In the genomic region with DNA sequence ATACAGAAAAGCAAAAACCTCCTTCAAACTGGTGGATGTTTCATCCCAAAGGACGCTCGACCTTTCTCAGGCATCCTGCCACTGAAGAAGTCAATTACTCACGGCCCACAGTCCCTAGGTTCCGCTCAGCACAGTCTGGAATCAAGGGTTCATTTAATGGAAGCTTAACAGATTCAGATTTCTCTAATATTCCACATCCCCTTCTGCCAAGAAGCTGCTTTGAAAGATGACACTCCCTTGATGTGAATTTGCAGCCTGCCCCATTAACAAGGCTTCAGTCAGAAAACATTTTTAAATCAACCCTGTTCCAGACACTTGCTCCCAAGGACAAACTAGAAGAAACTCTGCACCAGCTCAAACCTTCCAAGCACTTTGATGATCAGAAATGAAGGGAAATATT, we compare ENCODE assay signal across 24 cellular contexts.
"Had no signal": no experiment of that assay in that cellular context is flagged by ENCODE, and none has a peak within 500 bp of the region (broad histone marks: within the 10 kb centered on the region; RNA-seq: fewer than 3 reads in every experiment).

No MANE protein-coding gene starts in this region.

- H3K4me3 ChIP-seq: adrenal gland, ascending aorta, left ventricle myocardium inferior, right lobe of liver, stomach, suprapubic skin, tibial nerve had no signal

- H3K9me3 ChIP-seq: adrenal gland, ascending aorta, left ventricle myocardium inferior, right lobe of liver, stomach, suprapubic skin had no signal

- DNase-seq: activated B cell treated with CpG ODN at 0.5 μM for 24 hours; activated CD4-positive, alpha-beta T cell treated with anti-CD3 and anti-CD28 coated beads for 4 hours; activated CD4-positive, alpha-beta T cell treated with anti-CD3 and anti-CD28 coated beads, Interleukin-2, amount 50 U/mL, for 48 hours; activated CD8-positive, alpha-beta memory T cell treated with anti-CD3 and anti-CD28 coated beads, Interleukin-2, amount 50 U/mL, for 48 hours; activated naive CD4-positive, alpha-beta T cell; activated T-cell treated with anti-CD3 and anti-CD28 coated beads, Interleukin-2, amount 50 U/mL, for 4 hours; central memory CD4-positive, alpha-beta T cell; dermis blood vessel endothelial cell; effector CD8-positive, alpha-beta T cell; glutamatergic neuron; hippocampal formation; left ventricle myocardium inferior; mammary epithelial cell; midbrain; posterior cingulate gyrus; small intestine; stimulated activated CD4-positive, alpha-beta T cell treated with anti-CD3 and anti-CD28 coated beads, Interleukin-15, amount 100 ng/mL, for 24 hours; stomach had no signal

- H3K27ac ChIP-seq: adrenal gland, ascending aorta, left ventricle myocardium inferior, right lobe of liver, stomach, suprapubic skin, tibial nerve had no signal

- H3K27me3 ChIP-seq: adrenal gland, ascending aorta, right lobe of liver, stomach, suprapubic skin, tibial nerve had no signal

- H3K4me1 ChIP-seq: adrenal gland, ascending aorta had no signal

- ATAC-seq: activated T-cell treated with anti-CD3 and anti-CD28 coated beads, Interleukin-2, amount 50 U/mL, for 4 hours; stimulated activated memory B cell treated with anti-CD40 and anti-IgM and Interleukin-4, amounts not matched to agents 10 μg/mL and 1 μg/mL and 100 μg/mL, for 72 hours had no signal

- H3K36me3 ChIP-seq: adrenal gland, ascending aorta, left ventricle myocardium inferior, right lobe of liver, stomach, suprapubic skin, tibial nerve had no signal
